1 cellular context compared by ENCODE assay signal in the genomic region with DNA sequence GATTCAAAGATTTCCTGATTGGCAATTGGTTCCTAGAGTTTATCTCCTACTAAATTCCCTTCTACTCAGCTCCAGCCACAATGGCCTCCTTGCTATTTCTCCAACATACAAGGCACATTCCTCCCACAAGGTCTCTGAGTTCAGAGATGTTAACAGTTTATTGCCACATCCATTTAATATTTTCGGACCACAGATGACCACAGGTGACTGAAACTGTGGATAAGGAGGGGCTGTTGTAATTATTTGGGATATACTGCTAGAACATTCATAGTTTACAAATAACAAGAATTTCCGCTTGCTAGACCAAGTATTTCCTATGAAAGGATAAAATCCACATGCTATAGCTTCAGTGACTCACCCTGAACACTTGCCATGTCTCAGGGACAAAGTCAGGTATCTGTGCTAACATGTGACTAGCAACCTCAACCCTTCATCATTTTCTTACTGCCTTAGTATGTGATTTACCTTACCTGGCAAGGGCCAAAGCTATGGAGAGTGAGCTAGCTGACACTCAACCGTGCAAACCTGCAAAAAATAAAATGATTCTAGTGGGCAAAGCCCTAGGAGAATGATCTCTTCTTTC.
TF ChIP-seq lines count a peak whose summit lies in the region.

No MANE protein-coding gene starts in this region.

TF ChIP-seq in endothelial cell of umbilical vein, 7 proteins besides CTCF, POLR2A, EP300 and RAD21:
- TF ChIP-seq FOS (IDR thresholded peaks at IDR 0.05; ENCODE audit: borderline replicate concordance, insufficient read depth, low read length) (no peak), GATA2 (IDR thresholded peaks at IDR 0.05; ENCODE audit: insufficient read depth, insufficient read length, low read depth, low read length) (no peak), JUN (IDR thresholded peaks at IDR 0.05; ENCODE audit: borderline replicate concordance, insufficient read depth, insufficient read length, low read depth) (peak; percentile 43), POLR2AphosphoS5 (IDR thresholded peaks at IDR 0.05; ENCODE audit: insufficient read depth, low read depth, low read length) (peak; percentile 16), MYC (IDR thresholded peaks at IDR 0.05; ENCODE audit: low read depth, low read length) (no peak), EZH2 (IDR thresholded peaks at IDR 0.05; ENCODE audit: borderline replicate concordance, low read depth, low read length, severe bottlenecking) (no peak)
- TF ChIP-seq, protein P1, sequence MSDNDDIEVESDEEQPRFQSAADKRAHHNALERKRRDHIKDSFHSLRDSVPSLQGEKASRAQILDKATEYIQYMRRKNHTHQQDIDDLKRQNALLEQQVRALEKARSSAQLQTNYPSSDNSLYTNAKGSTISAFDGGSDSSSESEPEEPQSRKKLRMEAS (IDR thresholded peaks at IDR 0.05; ENCODE audit: insufficient read depth, insufficient read length), result no peak
